Comparison of ENCODE assay signal across 21 cellular contexts in the genomic region with DNA sequence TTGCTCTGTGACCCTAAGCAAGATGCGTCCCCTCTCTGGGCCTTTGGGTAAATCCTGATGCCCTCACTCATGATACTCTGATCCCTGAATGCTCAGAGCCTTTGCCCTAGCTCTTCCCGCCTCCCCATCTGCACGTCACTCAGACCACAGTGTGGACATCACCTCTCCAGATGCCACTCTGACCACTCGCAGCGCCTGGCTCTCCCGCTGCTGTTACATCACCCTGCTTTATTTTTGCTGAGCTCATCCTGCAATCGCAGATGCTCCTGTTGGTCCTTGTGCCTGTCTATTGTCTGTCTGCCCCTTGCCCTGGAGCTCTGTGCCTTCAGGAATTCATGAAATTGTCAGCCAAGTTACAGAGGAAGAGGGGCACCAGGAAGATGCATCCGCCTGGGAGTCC. TPM values are rescaled to one million over a fixed set of nuclear protein-coding genes. Genes with fewer than 3 reads are reported as not detected.
DNase-seq lines count a peak whose midpoint lies in the region; ATAC-seq and TF ChIP-seq lines count a peak whose summit lies in the region.
"Had no signal": no experiment of that assay in that cellular context is flagged by ENCODE, and none has a peak within 500 bp of the region (broad histone marks: within the 10 kb centered on the region; RNA-seq: fewer than 3 reads in every experiment).

No MANE protein-coding gene starts in this region.

- peaks cover 7 to 83% (median 34%) of the 10 kb centered on the region in 6 donors for H3K4me1 ChIP-seq in spleen

- POLR2A ChIA-PET in activated naive CD8-positive, alpha-beta T cell treated with anti-CD3 and anti-CD28 coated beads, Interleukin-2, amount 10 ng/mL, durations not matched to agents 7 days and 5 days (lab: Charles Lee) = interaction anchor here (1.0 to 7.5 kb wide), 12 partner anchors 9 to 96 kb away, joined by 3 to 91 read pairs (median 6); partner anchors contain the start of genes CCDC157, LIF and SF3A1
- POLR2A ChIA-PET in activated CD8-positive, alpha-beta T cell treated with anti-CD3 and anti-CD28 coated beads, Interleukin-2, amount 10 ng/mL, durations not matched to agents 7 days and 5 days (lab: Charles Lee) = interaction anchor here (0.6 to 1.1 kb wide), 2 partner anchors 80 to 253 kb away, joined by 3 to 5 read pairs; no protein-coding TSS in a partner anchor

- no peaks in the 10 kb centered on the region for H3K9me3 ChIP-seq in spleen
- H3K9me3 ChIP-seq: heart right ventricle, mucosa of descending colon, pancreas had no signal

- H3K27me3 Mint-ChIP-seq in activated naive CD8-positive, alpha-beta T cell treated with anti-CD3 and anti-CD28 coated beads, Interleukin-2, amount 10 ng/mL, durations not matched to agents 7 days and 5 days = no peaks in the 10 kb centered on the region
- H3K27me3 Mint-ChIP-seq in activated naive CD8-positive, alpha-beta T cell treated with anti-CD3 and anti-CD28 coated beads, Interleukin-2, amount 50 U/mL, for 24 hours = no peaks in the 10 kb centered on the region
- H3K27me3 Mint-ChIP-seq in activated CD8-positive, alpha-beta T cell treated with anti-CD3 and anti-CD28 coated beads, Interleukin-2, amount 10 ng/mL, durations not matched to agents 7 days and 5 days (ENCODE audit: low read depth) = no peaks in the 10 kb centered on the region

- no peaks in the 10 kb centered on the region for H3K27me3 ChIP-seq in spleen (replicated peaks in 1 of 7)
- H3K27me3 ChIP-seq: pancreas had no signal

- peaks cover 56% of the 10 kb centered on the region for H3K4me1 Mint-ChIP-seq in activated naive CD8-positive, alpha-beta T cell treated with anti-CD3 and anti-CD28 coated beads, Interleukin-2, amount 10 ng/mL, durations not matched to agents 7 days and 5 days
- peaks cover 28% of the 10 kb centered on the region for H3K4me1 Mint-ChIP-seq in activated naive CD8-positive, alpha-beta T cell treated with anti-CD3 and anti-CD28 coated beads, Interleukin-2, amount 50 U/mL, for 24 hours
- peaks cover 74% of the 10 kb centered on the region for H3K4me1 Mint-ChIP-seq in activated CD8-positive, alpha-beta T cell treated with anti-CD3 and anti-CD28 coated beads, Interleukin-2, amount 10 ng/mL, durations not matched to agents 7 days and 5 days (ENCODE audit: low read depth)

- peaks cover 0 to 16% (median 0%) of the 10 kb centered on the region in 6 donors for H3K36me3 ChIP-seq in spleen
- H3K36me3 ChIP-seq: pancreas had no signal

- CTCF ChIA-PET in activated CD8-positive, alpha-beta T cell treated with anti-CD3 and anti-CD28 coated beads, Interleukin-2, amount 10 ng/mL, durations not matched to agents 7 days and 5 days (lab: Charles Lee) = interaction anchor here (0.9 to 4.9 kb wide), 6 partner anchors 23 to 156 kb away, joined by 3 to 59 read pairs (median 3); partner anchors contain the start of gene RNF215

- no peak for TF ChIP-seq POLR2A in spleen (IDR thresholded peaks at IDR 0.05)

- H3K27ac ChIP-seq in spleen = peak overlapping the region in 4 of 8 donors; percentile 27 to 98 (median 62)
- H3K27ac ChIP-seq: pancreas had no signal

- H3K9me3 Mint-ChIP-seq in activated naive CD8-positive, alpha-beta T cell treated with anti-CD3 and anti-CD28 coated beads, Interleukin-2, amount 10 ng/mL, durations not matched to agents 7 days and 5 days = no peaks in the 10 kb centered on the region
- H3K9me3 Mint-ChIP-seq in activated naive CD8-positive, alpha-beta T cell treated with anti-CD3 and anti-CD28 coated beads, Interleukin-2, amount 50 U/mL, for 24 hours = no peaks in the 10 kb centered on the region
- H3K9me3 Mint-ChIP-seq in activated CD8-positive, alpha-beta T cell treated with anti-CD3 and anti-CD28 coated beads, Interleukin-2, amount 10 ng/mL, durations not matched to agents 7 days and 5 days (ENCODE audit: insufficient read depth) = no peaks in the 10 kb centered on the region
- H3K9me3 Mint-ChIP-seq: dendritic cell treated with granulocyte-macrophage colony-stimulating factor and Interleukin-4, amounts not matched to agents 40 ng/mL and 50 ng/mL, for 4 days had no signal

- TF ChIP-seq CTCF in spleen (IDR thresholded peaks at IDR 0.05 in 8 of 11, conservative IDR thresholded peaks at IDR 0.05 in 3 of 11) = no peak

- intact Hi-C loops in spleen (cut with DNase I; ENCODE audit: low total_unique reads) = loop anchor here (5.0 to 10.0 kb wide), 2 partner anchors 126 to 224 kb away; partner anchors contain the start of gene RNF215

- ATAC-seq in activated naive CD8-positive, alpha-beta T cell treated with anti-CD3 and anti-CD28 coated beads, Interleukin-2, amount 10 ng/mL, durations not matched to agents 7 days and 5 days (ENCODE audit: low read depth) = no peak
- no peak for ATAC-seq in activated naive CD8-positive, alpha-beta T cell treated with anti-CD3 and anti-CD28 coated beads, Interleukin-2, amount 50 U/mL, for 24 hours
- no peak for ATAC-seq in activated CD8-positive, alpha-beta T cell treated with anti-CD3 and anti-CD28 coated beads, Interleukin-2, amount 10 ng/mL, durations not matched to agents 7 days and 5 days
- ATAC-seq: esophagus mucosa, heart right ventricle, mucosa of descending colon, pancreas had no signal

- WGBS in spleen, 5 donors = 52 to 88% (median 66%) methylated on average over 8 of the region's 8 CpGs

- H3K27ac Mint-ChIP-seq in activated naive CD8-positive, alpha-beta T cell treated with anti-CD3 and anti-CD28 coated beads, Interleukin-2, amount 10 ng/mL, durations not matched to agents 7 days and 5 days = peak overlapping the region; percentile 97
- H3K27ac Mint-ChIP-seq in activated naive CD8-positive, alpha-beta T cell treated with anti-CD3 and anti-CD28 coated beads, Interleukin-2, amount 50 U/mL, for 24 hours = no peak overlapping the region
- H3K27ac Mint-ChIP-seq in activated CD8-positive, alpha-beta T cell treated with anti-CD3 and anti-CD28 coated beads, Interleukin-2, amount 10 ng/mL, durations not matched to agents 7 days and 5 days = peak overlapping the region; percentile 86
- H3K27ac Mint-ChIP-seq: dendritic cell treated with granulocyte-macrophage colony-stimulating factor and Interleukin-4, amounts not matched to agents 40 ng/mL and 50 ng/mL, for 4 days had no signal

- no peak for DNase-seq in activated naive CD8-positive, alpha-beta T cell treated with anti-CD3 and anti-CD28 coated beads, Interleukin-2, amount 10 ng/mL, durations not matched to agents 7 days and 5 days
- DNase-seq in activated naive CD8-positive, alpha-beta T cell treated with anti-CD3 and anti-CD28 coated beads, Interleukin-2, amount 50 U/mL, for 24 hours = no peak
- DNase-seq in NCI-H460 (ENCODE audit: extremely low read depth, low read depth) (peak; percentile 88), spleen (peak; percentile 85), NCI-H2227 (lab: John Stamatoyannopoulos, UW; ENCODE audit: unreplicated experiment) (no peak), cortex of kidney (lab: John Stamatoyannopoulos, UW) (no peak), T-helper 9 cell (no peak)
- DNase-seq in activated CD8-positive, alpha-beta T cell treated with anti-CD3 and anti-CD28 coated beads, Interleukin-2, amount 10 ng/mL, durations not matched to agents 7 days and 5 days = no peak
- DNase-seq: activated CD4-positive, alpha-beta T cell treated with anti-CD3 and anti-CD28 coated beads for 48 hours; DMS79; GOT3; heart right ventricle; kidney glomerular epithelial cell; mucosa of descending colon; NCI-H1092 treated with DMSO at 0.1 percent for 48 hours; NCI-H2171 treated with DMSO at 0.1 percent for 48 hours; small intestine; stimulated activated naive CD4-positive, alpha-beta T cell treated with Interleukin-2 at 50 U/mL for 16 hours had no signal

- H3K4me3 ChIP-seq in spleen = peak overlapping the region in 1 of 8 donors; percentile 21
- H3K4me3 ChIP-seq: heart right ventricle, mucosa of descending colon, pancreas had no signal

- H3K4me3 Mint-ChIP-seq in activated naive CD8-positive, alpha-beta T cell treated with anti-CD3 and anti-CD28 coated beads, Interleukin-2, amount 10 ng/mL, durations not matched to agents 7 days and 5 days = peak overlapping the region; percentile 88
- no peak overlapping the region for H3K4me3 Mint-ChIP-seq in activated naive CD8-positive, alpha-beta T cell treated with anti-CD3 and anti-CD28 coated beads, Interleukin-2, amount 50 U/mL, for 24 hours
- peak overlapping the region; percentile 96 for H3K4me3 Mint-ChIP-seq in activated CD8-positive, alpha-beta T cell treated with anti-CD3 and anti-CD28 coated beads, Interleukin-2, amount 10 ng/mL, durations not matched to agents 7 days and 5 days
- H3K4me3 Mint-ChIP-seq: dendritic cell treated with granulocyte-macrophage colony-stimulating factor and Interleukin-4, amounts not matched to agents 40 ng/mL and 50 ng/mL, for 4 days had no signal

- peaks cover 39% of the 10 kb centered on the region for H3K36me3 Mint-ChIP-seq in activated naive CD8-positive, alpha-beta T cell treated with anti-CD3 and anti-CD28 coated beads, Interleukin-2, amount 10 ng/mL, durations not matched to agents 7 days and 5 days
- peaks cover 24% of the 10 kb centered on the region for H3K36me3 Mint-ChIP-seq in activated naive CD8-positive, alpha-beta T cell treated with anti-CD3 and anti-CD28 coated beads, Interleukin-2, amount 50 U/mL, for 24 hours (ENCODE audit: low read depth)
- H3K36me3 Mint-ChIP-seq in activated CD8-positive, alpha-beta T cell treated with anti-CD3 and anti-CD28 coated beads, Interleukin-2, amount 10 ng/mL, durations not matched to agents 7 days and 5 days (ENCODE audit: low read depth) = peaks cover 51% of the 10 kb centered on the region

RNA-seq across cellular contexts. Expression of gene OSM, which starts 5.5 kb away (rescaled TPM):
- total RNA-seq in activated naive CD8-positive, alpha-beta T cell treated with anti-CD3 and anti-CD28 coated beads, Interleukin-2, amount 10 ng/mL, durations not matched to agents 7 days and 5 days = 100 to 1,000 TPM; 125 to 142 TPM
- 4.8 and 6.1 TPM in 2 replicates for total RNA-seq in NCI-H460 (2014; rRNA removed; shearing (Covaris generic))
- polyA plus RNA-seq in NCI-H460 (2014; cell fraction: nucleus; rRNA removed) = 6.2 and 10.6 TPM in 2 replicates
- 100 to 1,000 TPM; 135 to 140 TPM for total RNA-seq in activated CD8-positive, alpha-beta T cell treated with anti-CD3 and anti-CD28 coated beads, Interleukin-2, amount 10 ng/mL, durations not matched to agents 7 days and 5 days
- 10 to 100 TPM in 2 of 7 donors, 1 to 10 TPM in 5; 2.1 to 16.8 (median 4.5) TPM for total RNA-seq in spleen
- polyA plus RNA-seq in spleen = 1 to 10 TPM; 1.2 to 2.1 (median 1.7) TPM

RNA-seq across cellular contexts. Expression of gene LIF, which starts 14.6 kb away (rescaled TPM):
- total RNA-seq in activated naive CD8-positive, alpha-beta T cell treated with anti-CD3 and anti-CD28 coated beads, Interleukin-2, amount 10 ng/mL, durations not matched to agents 7 days and 5 days = 100 to 1,000 TPM; 508 to 564 TPM
- 70.9 and 73.5 TPM in 2 replicates for total RNA-seq in NCI-H460 (2014; rRNA removed; shearing (Covaris generic))
- polyA plus RNA-seq in NCI-H460 (2014; cell fraction: nucleus; rRNA removed) = 213 and 282 TPM in 2 replicates
- 100 to 1,000 TPM; 532 to 569 TPM for total RNA-seq in activated CD8-positive, alpha-beta T cell treated with anti-CD3 and anti-CD28 coated beads, Interleukin-2, amount 10 ng/mL, durations not matched to agents 7 days and 5 days
- 1 to 10 TPM in 3 of 7 donors, under 1 TPM in 2, not detected in 2; 0.32 to 3.2 (median 2.3) TPM for total RNA-seq in spleen
- under 1 TPM; 0.21 to 0.77 (median 0.24) TPM for polyA plus RNA-seq in spleen

RNA-seq across cellular contexts. Expression of gene CASTOR1, which starts 28.2 kb away (rescaled TPM):
- total RNA-seq in activated naive CD8-positive, alpha-beta T cell treated with anti-CD3 and anti-CD28 coated beads, Interleukin-2, amount 10 ng/mL, durations not matched to agents 7 days and 5 days = 10 to 100 TPM; 24.2 to 27.5 TPM
- total RNA-seq in NCI-H460 (2014; rRNA removed; shearing (Covaris generic)) = 11.1 and 15.8 TPM in 2 replicates
- 22.8 and 24.5 TPM in 2 replicates for polyA plus RNA-seq in NCI-H460 (2014; cell fraction: nucleus; rRNA removed)
- 10 to 100 TPM; 24.5 to 25.4 TPM for total RNA-seq in activated CD8-positive, alpha-beta T cell treated with anti-CD3 and anti-CD28 coated beads, Interleukin-2, amount 10 ng/mL, durations not matched to agents 7 days and 5 days
- total RNA-seq in spleen = 10 to 100 TPM in 5 of 7 donors, 1 to 10 TPM in 2; 7.4 to 18.9 (median 14.6) TPM
- polyA plus RNA-seq in spleen = 10 to 100 TPM in 2 of 3 donors, 1 to 10 TPM in 1; 5.6 to 12.8 (median 12.0) TPM

Comparison
In these comparisons a context has a peak if more than half of its experiments do, and no peak if none do; other contexts are left out.
1. DNase-seq: peak in NCI-H460 (single experiment) and spleen (single experiment); none in activated naive CD8-positive, alpha-beta T cell treated with anti-CD3 and anti-CD28 coated beads, Interleukin-2, amount 10 ng/mL, durations not matched to agents 7 days and 5 days (single experiment), activated naive CD8-positive, alpha-beta T cell treated with anti-CD3 and anti-CD28 coated beads, Interleukin-2, amount 50 U/mL, for 24 hours (single experiment), activated CD8-positive, alpha-beta T cell treated with anti-CD3 and anti-CD28 coated beads, Interleukin-2, amount 10 ng/mL, durations not matched to agents 7 days and 5 days (single experiment), NCI-H2227 (single experiment), cortex of kidney (single experiment) and T-helper 9 cell (single experiment).
2. RNA of gene OSM, which starts 5.5 kb away (total RNA-seq): 125 to 142 TPM in activated naive CD8-positive, alpha-beta T cell treated with anti-CD3 and anti-CD28 coated beads, Interleukin-2, amount 10 ng/mL, durations not matched to agents 7 days and 5 days and 135 to 140 TPM in activated CD8-positive, alpha-beta T cell treated with anti-CD3 and anti-CD28 coated beads, Interleukin-2, amount 10 ng/mL, durations not matched to agents 7 days and 5 days; 4.8 to 6.1 TPM in NCI-H460 and 2.1 to 16.8 TPM in spleen; every median in the first group is over 4 times any median in the second.
3. RNA of gene LIF, which starts 14.6 kb away (total RNA-seq): 532 to 569 TPM in activated CD8-positive, alpha-beta T cell treated with anti-CD3 and anti-CD28 coated beads, Interleukin-2, amount 10 ng/mL, durations not matched to agents 7 days and 5 days, 508 to 564 TPM in activated naive CD8-positive, alpha-beta T cell treated with anti-CD3 and anti-CD28 coated beads, Interleukin-2, amount 10 ng/mL, durations not matched to agents 7 days and 5 days and 70.9 to 73.5 TPM in NCI-H460; 0.32 to 3.2 TPM in spleen; every median in the first group is over 10 times any median in the second.